Comparison of ENCODE assay signal across 8 cellular contexts in genomic region chr22:46803031-46803880, GRCh38. TPM values are rescaled to one million over a fixed set of nuclear protein-coding genes. Genes with fewer than 3 reads are reported as not detected.
A peak's percentile ranks its signal among the peaks of the same experiment; 100 is the strongest.
DNase-seq lines count a peak whose midpoint lies in the region; ATAC-seq and TF ChIP-seq lines count a peak whose summit lies in the region.

No MANE protein-coding gene starts in this region.

- peak; percentile 98 for TF ChIP-seq CTCF in WERI-Rb-1 (IDR thresholded peaks at IDR 0.05; ENCODE audit: low read depth, low read length)
- peak; percentile 78 to 95 (median 88) for TF ChIP-seq CTCF in body of pancreas (IDR thresholded peaks at IDR 0.05)

- TF ChIP-seq POLR2A in body of pancreas (IDR thresholded peaks at IDR 0.05), result no peak

- no peak overlapping the region for H3K4me3 ChIP-seq in WERI-Rb-1 (ENCODE audit: low read depth, low read length)
- H3K4me3 ChIP-seq in body of pancreas, result no peak overlapping the region

- ATAC-seq in body of pancreas (peak; percentile 67), left colon (peak; percentile 62), HG02840 (IDR thresholded peaks at IDR 0.05; ENCODE audit: low FRiP score, unreplicated experiment) (no peak), GM18861 (IDR thresholded peaks at IDR 0.05; ENCODE audit: unreplicated experiment) (no peak)

- DNase-seq in D341Med (ENCODE audit: low spot score) (peak; percentile 85), HUDEP-2 (lab: John Stamatoyannopoulos, UW; ENCODE audit: unreplicated experiment in 76 of 76) (peak in 65 of 76 experiments; percentile 10 to 79 (median 54)), WERI-Rb-1 (peak; percentile 66), body of pancreas (peak; percentile 55 to 65 (median 62)), left colon (peak in 1 of 2 donors; percentile 56)
- DNase-seq in stimulated activated CD8-positive, alpha-beta memory T cell treated with anti-CD3 and anti-CD28 coated beads, Interleukin-15, amount 100 ng/mL, for 24 hours (ENCODE audit: low read depth), result peak; percentile 33

- 13 to 14% methylated on average over 13 to 28 of the region's 28 CpGs for WGBS in body of pancreas, 2 donors

- H3K27ac ChIP-seq in WERI-Rb-1 (no peak overlapping the region), body of pancreas (no peak overlapping the region)

- H3K27me3 ChIP-seq in WERI-Rb-1 (ENCODE audit: insufficient read depth, low read depth, severe bottlenecking) (no peaks in the 10 kb centered on the region), body of pancreas (no peaks in the 10 kb centered on the region)

- intact Hi-C loops in body of pancreas (cut with DNase I) (no loop called here), left colon (cut with DNase I, micrococcal nuclease) (no loop called here)

- H3K4me1 ChIP-seq in body of pancreas, result peaks cover 13% of the 10 kb centered on the region

- H3K9me3 ChIP-seq in WERI-Rb-1 (ENCODE audit: severe bottlenecking) (no peaks in the 10 kb centered on the region), body of pancreas (no peaks in the 10 kb centered on the region)

- H3K36me3 ChIP-seq in WERI-Rb-1, result no peaks in the 10 kb centered on the region; the same call in 1 of the 2 replicates
- peaks cover 0 to 4% of the 10 kb centered on the region in 2 donors for H3K36me3 ChIP-seq in body of pancreas (replicated peaks in 1 of 2; ENCODE audit: insufficient read depth in 1 of 2, low read depth in 2 of 2)

RNA-seq across cellular contexts. Expression of gene TBC1D22A, which starts 40.8 kb away (rescaled TPM):
- total RNA-seq in body of pancreas (10 to 100 TPM; 21.5 to 23.1 TPM), left colon (10 to 100 TPM; 40.7 to 45.2 TPM)

Comparison
In these comparisons a context has a peak if more than half of its experiments do, and no peak if none do; other contexts are left out.
1. ATAC-seq: peak in body of pancreas (single experiment) and left colon (single experiment); none in HG02840 (single experiment) and GM18861 (single experiment).